Comparison of ENCODE assay signal across 25 cellular contexts in the genomic region with DNA sequence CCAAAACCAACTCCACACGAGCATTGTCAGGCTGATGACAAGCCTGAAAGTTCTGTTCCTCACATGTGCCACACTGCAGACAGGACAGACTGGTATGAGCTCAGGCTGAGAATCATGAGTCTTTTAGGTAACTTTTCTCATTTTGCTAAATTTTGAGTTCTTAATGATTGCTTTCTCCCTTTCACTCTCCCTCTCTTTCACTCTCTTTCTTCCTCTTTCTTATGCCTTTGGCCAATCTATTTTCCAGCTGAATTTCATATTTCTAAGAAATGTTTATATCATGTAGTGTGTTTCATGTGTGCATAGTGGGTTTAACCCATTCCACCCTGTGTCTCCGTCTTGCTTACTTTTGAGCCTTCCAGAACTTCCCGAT. TPM values are rescaled to one million over a fixed set of nuclear protein-coding genes. Genes with fewer than 3 reads are reported as not detected.
DNase-seq lines count a peak whose midpoint lies in the region; ATAC-seq, FAIRE-seq and TF ChIP-seq lines count a peak whose summit lies in the region.
"Had no signal": no experiment of that assay in that cellular context is flagged by ENCODE, and none has a peak within 500 bp of the region (broad histone marks: within the 10 kb centered on the region; RNA-seq: fewer than 3 reads in every experiment).

No MANE protein-coding gene starts in this region.

- H3K4me1 Mint-ChIP-seq in CD14-positive monocyte (peaks cover 2% of the 10 kb centered on the region), chondrocyte (ENCODE audit: low read depth) (peaks cover 23% of the 10 kb centered on the region), neural progenitor cell (peaks cover 60% of the 10 kb centered on the region), immature natural killer cell (peaks cover 7 to 11% of the 10 kb centered on the region in 2 donors)
- H3K4me1 Mint-ChIP-seq: IgD-negative memory B cell had no signal

- H3K9ac ChIP-seq in neural progenitor cell: no peak overlapping the region
- H3K9ac ChIP-seq: BLaER1, GM23248, KMS-11 had no signal

- H3K4me2 ChIP-seq in neural progenitor cell: peak overlapping the region; percentile 49
- H3K4me2 ChIP-seq: BLaER1, KMS-11 had no signal

- no peaks in the 10 kb centered on the region for H3K9me3 Mint-ChIP-seq in CD14-positive monocyte
- no peaks in the 10 kb centered on the region for H3K9me3 Mint-ChIP-seq in chondrocyte (ENCODE audit: low read depth)
- no peaks in the 10 kb centered on the region for H3K9me3 Mint-ChIP-seq in neural progenitor cell
- no peaks in the 10 kb centered on the region for H3K9me3 Mint-ChIP-seq in immature natural killer cell
- H3K9me3 Mint-ChIP-seq: CD4-positive, alpha-beta T cell had no signal

- H3K27ac ChIP-seq in mesodermal cell (ENCODE audit: low read depth, low read length, severe bottlenecking) (peak overlapping the region; percentile 62), neural progenitor cell (no peak overlapping the region), psoas muscle (no peak overlapping the region), small intestine (ENCODE audit: low read depth in 1 of 2, low read length in 1 of 2) (no peak overlapping the region)
- H3K27ac ChIP-seq: BLaER1, GM23248, HL-60, KMS-11, SJSA1 had no signal

- H3K27me3 Mint-ChIP-seq in CD14-positive monocyte (ENCODE audit: low read depth in 3 of 3) (peaks cover 7 to 13% (median 12%) of the 10 kb centered on the region in 3 donors), chondrocyte (ENCODE audit: low read depth) (no peaks in the 10 kb centered on the region), neural progenitor cell (ENCODE audit: insufficient read depth, low read depth) (peaks cover 24% of the 10 kb centered on the region), immature natural killer cell (ENCODE audit: low read depth in 3 of 3) (peaks cover 0 to 3% (median 2%) of the 10 kb centered on the region in 3 donors)

- H3K27me3 ChIP-seq in neural progenitor cell (no peaks in the 10 kb centered on the region), psoas muscle (ENCODE audit: insufficient read depth in 3 of 3, low read length in 2 of 3) (no peaks in the 10 kb centered on the region), small intestine (ENCODE audit: control insufficient read depth in 2 of 2, insufficient read depth in 2 of 2, low read length in 2 of 2) (no peaks in the 10 kb centered on the region)
- H3K27me3 ChIP-seq: BLaER1 had no signal

- H3K79me2 ChIP-seq in neural progenitor cell (ENCODE audit: low read depth): no peaks in the 10 kb centered on the region

- 40% methylated on average over 1 of the region's 3 CpGs; no CpG with 5 or more reads in 1 of the 2 experiments for WGBS in mesodermal cell (ENCODE audit: insufficient coverage in 2 of 2), 2 experiments
- WGBS in psoas muscle, 3 donors: 69 to 84% (median 81%) methylated on average over 3 of the region's 3 CpGs
- 77 to 85% (median 83%) methylated on average over 3 of the region's 3 CpGs for WGBS in small intestine, 3 donors

- H3F3A ChIP-seq in neural progenitor cell (ENCODE audit: low read depth): peaks cover 19% of the 10 kb centered on the region

- no peaks in the 10 kb centered on the region for H3K9me3 ChIP-seq in mesodermal cell (ENCODE audit: control insufficient read depth, low read length)
- H3K9me3 ChIP-seq in neural progenitor cell (ENCODE audit: low read depth): no peaks in the 10 kb centered on the region
- H3K9me3 ChIP-seq in psoas muscle: no peaks in the 10 kb centered on the region
- no peaks in the 10 kb centered on the region for H3K9me3 ChIP-seq in small intestine (ENCODE audit: control insufficient read depth, low read depth)
- H3K9me3 ChIP-seq: BLaER1, SJSA1 had no signal

- no peak for TF ChIP-seq CTCF in CD14-positive monocyte (IDR thresholded peaks at IDR 0.05)
- no peak for TF ChIP-seq CTCF in chondrocyte (IDR thresholded peaks at IDR 0.05)
- no peak for TF ChIP-seq CTCF in neural progenitor cell (IDR thresholded peaks at IDR 0.05)
- TF ChIP-seq CTCF in psoas muscle (IDR thresholded peaks at IDR 0.05): no peak

- no peaks in the 10 kb centered on the region for H3K36me3 Mint-ChIP-seq in CD14-positive monocyte
- no peaks in the 10 kb centered on the region for H3K36me3 Mint-ChIP-seq in chondrocyte (ENCODE audit: low read depth)
- H3K36me3 Mint-ChIP-seq in neural progenitor cell: no peaks in the 10 kb centered on the region
- H3K36me3 Mint-ChIP-seq in immature natural killer cell: no peaks in the 10 kb centered on the region
- H3K36me3 Mint-ChIP-seq: IgD-negative memory B cell had no signal

- no peak for ATAC-seq in psoas muscle

- intact Hi-C loops in CD14-positive monocyte (cut with micrococcal nuclease) (no loop called here), psoas muscle (cut with DNase I) (loop anchor here in 1 of 2 donors (5.0 kb wide), 2 partner anchors 156 to 266 kb away; partner anchors contain the start of gene COL13A1)

- DNase-seq in CD14-positive monocyte (ENCODE audit: low spot score) (peak; percentile 4), chondrocyte (ENCODE audit: low spot score) (no peak), neural progenitor cell (ENCODE audit: low spot score) (no peak), psoas muscle (no peak), immature natural killer cell (no peak), GF-D8 (lab: John Stamatoyannopoulos, UW) (no peak), small intestine (no peak)
- DNase-seq: 8988T; CD4-positive, alpha-beta T cell; GM23248; NCI-H1048; NCI-H1694; NCI-H2029 treated with DMSO at 0.1 percent for 48 hours; NCI-H2227 treated with DMSO at 0.1 percent for 48 hours; NCI-H526 treated with DMSO at 0.1 percent for 48 hours; Right ventricle myocardium superior; RPMI8226 had no signal

- H3K4me3 ChIP-seq in mesodermal cell (ENCODE audit: extremely low read depth, insufficient read depth, low read length, poor library complexity, severe bottlenecking) (no peak overlapping the region), neural progenitor cell (no peak overlapping the region), psoas muscle (no peak overlapping the region), small intestine (ENCODE audit: low read depth in 1 of 2, low read length in 2 of 2) (no peak overlapping the region)
- H3K4me3 ChIP-seq: BLaER1, GM23248, SJSA1 had no signal

- H2AFZ ChIP-seq in neural progenitor cell (replicated peaks): peak overlapping the region; percentile 79
- H2AFZ ChIP-seq: GM23248 had no signal

- no peak overlapping the region for H3K4me3 Mint-ChIP-seq in CD14-positive monocyte
- H3K4me3 Mint-ChIP-seq in chondrocyte (ENCODE audit: unreplicated experiment): no peak overlapping the region
- H3K4me3 Mint-ChIP-seq in neural progenitor cell: peak overlapping the region; percentile 34
- H3K4me3 Mint-ChIP-seq in immature natural killer cell: no peak overlapping the region
- H3K4me3 Mint-ChIP-seq: CD4-positive, alpha-beta T cell; IgD-negative memory B cell had no signal

- no peaks in the 10 kb centered on the region for H4K20me1 ChIP-seq in neural progenitor cell (ENCODE audit: low read depth)
- H4K20me1 ChIP-seq: BLaER1 had no signal

- H3K27ac Mint-ChIP-seq in CD14-positive monocyte: no peak overlapping the region
- H3K27ac Mint-ChIP-seq in chondrocyte (ENCODE audit: unreplicated experiment): peak overlapping the region; percentile 52
- peak overlapping the region; percentile 1 for H3K27ac Mint-ChIP-seq in neural progenitor cell
- H3K27ac Mint-ChIP-seq in immature natural killer cell: peak overlapping the region in 1 of 6 donors; percentile 3
- H3K27ac Mint-ChIP-seq: CD4-positive, alpha-beta T cell; IgD-negative memory B cell had no signal

- H3K36me3 ChIP-seq in mesodermal cell (ENCODE audit: control insufficient read depth, insufficient read depth, low read length) (no peaks in the 10 kb centered on the region), neural progenitor cell (no peaks in the 10 kb centered on the region), psoas muscle (ENCODE audit: insufficient read depth in 1 of 2, low read depth in 1 of 2) (no peaks in the 10 kb centered on the region), small intestine (ENCODE audit: control insufficient read depth in 2 of 2, insufficient read depth in 2 of 2, low read length in 2 of 2) (no peaks in the 10 kb centered on the region)
- H3K36me3 ChIP-seq: BLaER1, SJSA1 had no signal

- H3K4me1 ChIP-seq in mesodermal cell (ENCODE audit: control insufficient read depth, insufficient read depth, low read length, poor library complexity, severe bottlenecking): peaks cover 7% of the 10 kb centered on the region
- H3K4me1 ChIP-seq in neural progenitor cell: peaks cover 26% of the 10 kb centered on the region
- H3K4me1 ChIP-seq in psoas muscle: no peaks in the 10 kb centered on the region
- H3K4me1 ChIP-seq in small intestine (ENCODE audit: control insufficient read depth in 2 of 2, insufficient read depth in 1 of 2, low read depth in 1 of 2, low read length in 1 of 2): no peaks in the 10 kb centered on the region
- H3K4me1 ChIP-seq: SJSA1 had no signal

- FAIRE-seq in small intestine (lab: Jason Lieb, UNC): no peak
- FAIRE-seq: D721Med, GM18507 had no signal

RNA-seq across cellular contexts. Expression of gene FAM241B, which starts 16.6 kb away (rescaled TPM):
- not detected for polyA plus RNA-seq in CD14-positive monocyte
- 5.0 to 13.7 TPM (median 9.7 TPM) in 3 replicates for total RNA-seq in chondrocyte
- polyA plus RNA-seq in mesodermal cell (2013, experiment 1 of 2): 3.8 TPM
- polyA plus RNA-seq in mesodermal cell (2013, experiment 2 of 2): 3.1 TPM
- total RNA-seq in neural progenitor cell (ENCODE audit: low replicate concordance): 2.6 and 4.6 TPM in 2 replicates
- 1 to 10 TPM; 1.1 to 6.2 (median 1.7) TPM for total RNA-seq in psoas muscle
- 1 to 10 TPM; 2.8 to 5.9 (median 3.2) TPM for polyA plus RNA-seq in psoas muscle
- under 1 TPM in 2 of 3 donors, not detected in 1; 0.47 to 0.84 TPM for polyA plus RNA-seq in immature natural killer cell
- 1 to 10 TPM; 1.3 to 6.7 (median 2.7) TPM for polyA plus RNA-seq in small intestine
- total RNA-seq: GM23248 had no signal

Comparison
In these comparisons a context has a peak if more than half of its experiments do, and no peak if none do; other contexts are left out.
1. H3K27ac Mint-ChIP-seq: peak in chondrocyte (single experiment) and neural progenitor cell (single experiment); none in CD14-positive monocyte (0 of 7).